8 cellular contexts compared by ENCODE assay signal in the genomic region with DNA sequence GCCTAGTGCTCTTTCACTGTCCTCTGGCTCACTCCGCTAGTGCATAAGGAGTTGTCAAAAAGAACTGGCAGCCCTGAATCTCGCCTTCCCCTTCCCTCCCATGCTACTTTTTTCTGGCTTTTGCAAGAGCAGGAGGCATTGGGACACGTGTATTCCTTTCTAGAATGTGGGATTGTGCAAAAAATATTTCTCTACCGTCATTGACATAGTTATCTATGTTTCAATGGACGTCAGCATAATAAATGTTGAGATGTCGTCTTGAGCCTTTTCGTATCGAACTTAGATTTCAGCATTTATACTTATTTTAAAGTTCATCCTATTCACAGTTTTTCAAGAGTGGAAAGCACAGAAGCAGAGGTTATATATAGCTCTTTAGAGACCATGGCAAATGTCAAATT. TPM values are rescaled to one million over a fixed set of nuclear protein-coding genes. Genes with fewer than 3 reads are reported as not detected.
A peak's percentile ranks its signal among the peaks of the same experiment; 100 is the strongest.
DNase-seq lines count a peak whose midpoint lies in the region; ATAC-seq and TF ChIP-seq lines count a peak whose summit lies in the region.

No MANE protein-coding gene starts in this region.

- H4K20me1 ChIP-seq in OCI-LY1 (ENCODE audit: insufficient read depth, low read length) = no peaks in the 10 kb centered on the region
- peaks cover 10% of the 10 kb centered on the region for H4K20me1 ChIP-seq in neural progenitor cell (ENCODE audit: low read depth)

- peak overlapping the region; percentile 92 for H3K4me3 Mint-ChIP-seq in neural progenitor cell

- peak overlapping the region; percentile 80 for H3K9ac ChIP-seq in OCI-LY1 (ENCODE audit: low read length)
- peak overlapping the region; percentile 42 for H3K9ac ChIP-seq in endocrine pancreas (ENCODE audit: control insufficient read depth, insufficient read depth, low read length)
- H3K9ac ChIP-seq in neural progenitor cell = peak overlapping the region; percentile 100

- H3K9me2 ChIP-seq in OCI-LY1 (ENCODE audit: low read depth, low read length) = no peaks in the 10 kb centered on the region

- peak overlapping the region; percentile 76 for H3K4me2 ChIP-seq in OCI-LY1 (ENCODE audit: low read length)
- peak overlapping the region; percentile 97 for H3K4me2 ChIP-seq in neural progenitor cell

- no peaks in the 10 kb centered on the region for H3K9me3 Mint-ChIP-seq in neural progenitor cell

- H3F3A ChIP-seq in OCI-LY1 (ENCODE audit: insufficient read depth, low read length) = no peaks in the 10 kb centered on the region
- H3F3A ChIP-seq in neural progenitor cell (ENCODE audit: low read depth) = no peaks in the 10 kb centered on the region

- H3K27ac Mint-ChIP-seq in neural progenitor cell = peak overlapping the region; percentile 99

- DNase-seq in neural progenitor cell (ENCODE audit: low spot score) = no peak
- DNase-seq in erythroblast (lab: John Stamatoyannopoulos, UW) = no peak

- no peaks in the 10 kb centered on the region for H3K27me3 ChIP-seq in OCI-LY1 (ENCODE audit: insufficient read depth, low read length)
- H3K27me3 ChIP-seq in endocrine pancreas (ENCODE audit: control insufficient read depth, insufficient read depth, low read length) = no peaks in the 10 kb centered on the region
- H3K27me3 ChIP-seq in neural progenitor cell = no peaks in the 10 kb centered on the region

- H3K27ac ChIP-seq in C4-2B (peak overlapping the region; percentile 83), OCI-LY1 (ENCODE audit: low read depth, low read length, poor library complexity, severe bottlenecking) (peak overlapping the region; percentile 77), neural progenitor cell (no peak overlapping the region)

- H3K79me2 ChIP-seq in OCI-LY1 (ENCODE audit: insufficient read depth, low read length) (peaks cover 25% of the 10 kb centered on the region), neural progenitor cell (ENCODE audit: low read depth) (peaks cover 36% of the 10 kb centered on the region)

- peaks cover 15% of the 10 kb centered on the region for H3K4me1 Mint-ChIP-seq in neural progenitor cell

- H3K9me3 ChIP-seq in OCI-LY1 (ENCODE audit: low read length) (no peaks in the 10 kb centered on the region), endocrine pancreas (ENCODE audit: control insufficient read depth, low read length) (no peaks in the 10 kb centered on the region), neural progenitor cell (ENCODE audit: low read depth) (no peaks in the 10 kb centered on the region)

- peak overlapping the region; percentile 22 for H2AFZ ChIP-seq in OCI-LY1 (ENCODE audit: low read length)
- H2AFZ ChIP-seq in neural progenitor cell (replicated peaks) = peak overlapping the region; percentile 87

- peaks cover 39% of the 10 kb centered on the region for H3K36me3 ChIP-seq in OCI-LY1 (ENCODE audit: insufficient read depth, low read length)
- H3K36me3 ChIP-seq in endocrine pancreas (ENCODE audit: control insufficient read depth, insufficient read depth, low read length) = no peaks in the 10 kb centered on the region
- peaks cover 18% of the 10 kb centered on the region for H3K36me3 ChIP-seq in neural progenitor cell

- H3K4me1 ChIP-seq in OCI-LY1 (ENCODE audit: insufficient read depth, low read length, severe bottlenecking) = peaks cover 28% of the 10 kb centered on the region
- peaks cover 18% of the 10 kb centered on the region for H3K4me1 ChIP-seq in endocrine pancreas (ENCODE audit: control insufficient read depth, insufficient read depth, low read length)
- H3K4me1 ChIP-seq in neural progenitor cell = peaks cover 9% of the 10 kb centered on the region

- TF ChIP-seq POLR2A in erythroblast (IDR thresholded peaks at IDR 0.05; ENCODE audit: low read length) = no peak

- H3K4me3 ChIP-seq in OCI-LY1 (ENCODE audit: low read depth, low read length, poor library complexity, severe bottlenecking) (peak overlapping the region; percentile 73), endocrine pancreas (ENCODE audit: control insufficient read depth, insufficient read depth, low read length) (peak overlapping the region; percentile 99), neural progenitor cell (peak overlapping the region; percentile 85)

- no peak for TF ChIP-seq CTCF in C4-2B (conservative IDR thresholded peaks at IDR 0.05)
- TF ChIP-seq CTCF in OCI-LY1 (IDR thresholded peaks at IDR 0.05; ENCODE audit: low read length) = no peak
- no peak for TF ChIP-seq CTCF in neural progenitor cell (IDR thresholded peaks at IDR 0.05)

- ATAC-seq in GM18517 (IDR thresholded peaks at IDR 0.05; ENCODE audit: unreplicated experiment) = no peak
- ATAC-seq in HG02642 (IDR thresholded peaks at IDR 0.05; ENCODE audit: poor library complexity, unreplicated experiment) = no peak
- no peak for ATAC-seq in HG03342 (IDR thresholded peaks at IDR 0.05; ENCODE audit: unreplicated experiment)

- peaks cover 12% of the 10 kb centered on the region for H3K36me3 Mint-ChIP-seq in neural progenitor cell

- no peaks in the 10 kb centered on the region for H3K27me3 Mint-ChIP-seq in neural progenitor cell (ENCODE audit: insufficient read depth, low read depth)

RNA-seq across cellular contexts. Expression of a gene that starts 0.7 kb away (rescaled TPM):
- 19.0 and 32.0 TPM in 2 replicates for total RNA-seq in neural progenitor cell (ENCODE audit: low replicate concordance)

RNA-seq across cellular contexts. Expression of a gene that starts 37.2 kb away (rescaled TPM):
- total RNA-seq in neural progenitor cell (ENCODE audit: low replicate concordance) = not detected in 2 replicates

Comparison
In these comparisons a context has a peak if more than half of its experiments do, and no peak if none do; other contexts are left out.
1. H3K9ac ChIP-seq: peak in every context shown above with its lines; median percentile 100 in neural progenitor cell; 80 in OCI-LY1; 42 in endocrine pancreas.